ENCODE assay signal across 2 cellular contexts in genomic region chr7:121313793-121314676, GRCh38.
TF ChIP-seq lines count a peak whose summit lies in the region.

No MANE protein-coding gene starts in this region.

TF ChIP-seq in HEK293, 187 proteins besides CTCF, POLR2A, EP300 and RAD21 (continued from another document and continues in another):
- TF ChIP-seq, protein P1, sequence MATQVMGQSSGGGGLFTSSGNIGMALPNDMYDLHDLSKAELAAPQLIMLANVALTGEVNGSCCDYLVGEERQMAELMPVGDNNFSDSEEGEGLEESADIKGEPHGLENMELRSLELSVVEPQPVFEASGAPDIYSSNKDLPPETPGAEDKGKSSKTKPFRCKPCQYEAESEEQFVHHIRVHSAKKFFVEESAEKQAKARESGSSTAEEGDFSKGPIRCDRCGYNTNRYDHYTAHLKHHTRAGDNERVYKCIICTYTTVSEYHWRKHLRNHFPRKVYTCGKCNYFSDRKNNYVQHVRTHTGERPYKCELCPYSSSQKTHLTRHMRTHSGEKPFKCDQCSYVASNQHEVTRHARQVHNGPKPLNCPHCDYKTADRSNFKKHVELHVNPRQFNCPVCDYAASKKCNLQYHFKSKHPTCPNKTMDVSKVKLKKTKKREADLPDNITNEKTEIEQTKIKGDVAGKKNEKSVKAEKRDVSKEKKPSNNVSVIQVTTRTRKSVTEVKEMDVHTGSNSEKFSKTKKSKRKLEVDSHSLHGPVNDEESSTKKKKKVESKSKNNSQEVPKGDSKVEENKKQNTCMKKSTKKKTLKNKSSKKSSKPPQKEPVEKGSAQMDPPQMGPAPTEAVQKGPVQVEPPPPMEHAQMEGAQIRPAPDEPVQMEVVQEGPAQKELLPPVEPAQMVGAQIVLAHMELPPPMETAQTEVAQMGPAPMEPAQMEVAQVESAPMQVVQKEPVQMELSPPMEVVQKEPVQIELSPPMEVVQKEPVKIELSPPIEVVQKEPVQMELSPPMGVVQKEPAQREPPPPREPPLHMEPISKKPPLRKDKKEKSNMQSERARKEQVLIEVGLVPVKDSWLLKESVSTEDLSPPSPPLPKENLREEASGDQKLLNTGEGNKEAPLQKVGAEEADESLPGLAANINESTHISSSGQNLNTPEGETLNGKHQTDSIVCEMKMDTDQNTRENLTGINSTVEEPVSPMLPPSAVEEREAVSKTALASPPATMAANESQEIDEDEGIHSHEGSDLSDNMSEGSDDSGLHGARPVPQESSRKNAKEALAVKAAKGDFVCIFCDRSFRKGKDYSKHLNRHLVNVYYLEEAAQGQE (tag by site-specific recombination; IDR thresholded peaks at IDR 0.05): no peak
- TF ChIP-seq ZNF670 (tag by site-specific recombination; IDR thresholded peaks at IDR 0.05; ENCODE audit: low read depth) (no peak), SCRT2 (tag by site-specific recombination; IDR thresholded peaks at IDR 0.05) (peak; percentile 89), HOXC10 (CRISPR knock-in tag; IDR thresholded peaks at IDR 0.05) (no peak), GLI2 (tag by site-specific recombination; IDR thresholded peaks at IDR 0.05; ENCODE audit: borderline replicate concordance, low read depth) (peak; percentile 87; the same call in 1 of the 2 replicates), YY2 (tag by site-specific recombination; IDR thresholded peaks at IDR 0.05) (peak; percentile 33; the same call in 1 of the 2 replicates), PRDM4 (tag by site-specific recombination; IDR thresholded peaks at IDR 0.05) (peak; percentile 90), GLIS2 (tag by site-specific recombination; IDR thresholded peaks at IDR 0.05) (no peak), ZNF423 (tag by site-specific recombination; IDR thresholded peaks at IDR 0.05) (peak; percentile 74), ZNF645 (tag by site-specific recombination; IDR thresholded peaks at IDR 0.05) (no peak; the same call in 1 of the 2 replicates), HOXA7 (CRISPR knock-in tag; IDR thresholded peaks at IDR 0.05; ENCODE audit: borderline replicate concordance) (no peak), KLF9 (tag by site-specific recombination; IDR thresholded peaks at IDR 0.05; ENCODE audit: low read depth) (no peak), MZF1 (tag by site-specific recombination; IDR thresholded peaks at IDR 0.05; ENCODE audit: borderline replicate concordance) (peak; percentile 93)
- TF ChIP-seq, protein P2, sequence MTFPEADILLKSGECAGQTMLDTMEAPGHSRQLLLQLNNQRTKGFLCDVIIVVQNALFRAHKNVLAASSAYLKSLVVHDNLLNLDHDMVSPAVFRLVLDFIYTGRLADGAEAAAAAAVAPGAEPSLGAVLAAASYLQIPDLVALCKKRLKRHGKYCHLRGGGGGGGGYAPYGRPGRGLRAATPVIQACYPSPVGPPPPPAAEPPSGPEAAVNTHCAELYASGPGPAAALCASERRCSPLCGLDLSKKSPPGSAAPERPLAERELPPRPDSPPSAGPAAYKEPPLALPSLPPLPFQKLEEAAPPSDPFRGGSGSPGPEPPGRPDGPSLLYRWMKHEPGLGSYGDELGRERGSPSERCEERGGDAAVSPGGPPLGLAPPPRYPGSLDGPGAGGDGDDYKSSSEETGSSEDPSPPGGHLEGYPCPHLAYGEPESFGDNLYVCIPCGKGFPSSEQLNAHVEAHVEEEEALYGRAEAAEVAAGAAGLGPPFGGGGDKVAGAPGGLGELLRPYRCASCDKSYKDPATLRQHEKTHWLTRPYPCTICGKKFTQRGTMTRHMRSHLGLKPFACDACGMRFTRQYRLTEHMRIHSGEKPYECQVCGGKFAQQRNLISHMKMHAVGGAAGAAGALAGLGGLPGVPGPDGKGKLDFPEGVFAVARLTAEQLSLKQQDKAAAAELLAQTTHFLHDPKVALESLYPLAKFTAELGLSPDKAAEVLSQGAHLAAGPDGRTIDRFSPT (tag by site-specific recombination; IDR thresholded peaks at IDR 0.05): no peak
- TF ChIP-seq, protein P3, sequence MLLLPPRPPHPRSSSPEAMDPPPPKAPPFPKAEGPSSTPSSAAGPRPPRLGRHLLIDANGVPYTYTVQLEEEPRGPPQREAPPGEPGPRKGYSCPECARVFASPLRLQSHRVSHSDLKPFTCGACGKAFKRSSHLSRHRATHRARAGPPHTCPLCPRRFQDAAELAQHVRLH (tag by site-specific recombination; IDR thresholded peaks at IDR 0.05): peak; percentile 74
- TF ChIP-seq, protein P4, sequence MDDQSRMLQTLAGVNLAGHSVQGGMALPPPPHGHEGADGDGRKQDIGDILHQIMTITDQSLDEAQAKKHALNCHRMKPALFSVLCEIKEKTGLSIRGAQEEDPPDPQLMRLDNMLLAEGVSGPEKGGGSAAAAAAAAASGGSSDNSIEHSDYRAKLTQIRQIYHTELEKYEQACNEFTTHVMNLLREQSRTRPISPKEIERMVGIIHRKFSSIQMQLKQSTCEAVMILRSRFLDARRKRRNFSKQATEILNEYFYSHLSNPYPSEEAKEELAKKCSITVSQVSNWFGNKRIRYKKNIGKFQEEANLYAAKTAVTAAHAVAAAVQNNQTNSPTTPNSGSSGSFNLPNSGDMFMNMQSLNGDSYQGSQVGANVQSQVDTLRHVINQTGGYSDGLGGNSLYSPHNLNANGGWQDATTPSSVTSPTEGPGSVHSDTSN (CRISPR knock-in tag; IDR thresholded peaks at IDR 0.05): no peak

TF ChIP-seq in GM12878, 131 proteins besides CTCF, POLR2A, EP300 and RAD21 (continued from another document and continues in another):
- TF ChIP-seq ETV6 (conservative IDR thresholded peaks at IDR 0.05 in 1 of 2, IDR thresholded peaks at IDR 0.05 in 1 of 2; ENCODE audit: borderline replicate concordance in 1 of 2, low read depth in 1 of 2) (no peak), RFX5 (IDR thresholded peaks at IDR 0.05; ENCODE audit: low read depth, low read length) (no peak), PRDM15 (CRISPR knock-in tag; IDR thresholded peaks at IDR 0.05) (no peak), SIX5 (IDR thresholded peaks at IDR 0.05; ENCODE audit: low read depth, low read length, severe bottlenecking) (no peak), CHD1 (IDR thresholded peaks at IDR 0.05; ENCODE audit: low read depth, low read length) (no peak), STAT3 (IDR thresholded peaks at IDR 0.05; ENCODE audit: low read depth, low read length) (no peak), NFXL1 (IDR thresholded peaks at IDR 0.05; ENCODE audit: borderline replicate concordance) (no peak), BMI1 (IDR thresholded peaks at IDR 0.05; ENCODE audit: borderline replicate concordance) (peak; percentile 39; the same call in 1 of the 2 replicates), GATAD2B (conservative IDR thresholded peaks at IDR 0.05; ENCODE audit: low read depth) (peak; percentile 25; the same call in 1 of the 2 replicates), EGR1 (IDR thresholded peaks at IDR 0.05; ENCODE audit: borderline replicate concordance in 1 of 2, low read depth in 2 of 2, low read length in 2 of 2) (no peak), KLF5 (IDR thresholded peaks at IDR 0.05; ENCODE audit: partially characterized antibody) (no peak), ZNF384 (IDR thresholded peaks at IDR 0.05; ENCODE audit: borderline replicate concordance, low read depth, low read length) (no peak), MTA3 (IDR thresholded peaks at IDR 0.05; ENCODE audit: borderline replicate concordance, low read length) (no peak), SMAD1 (IDR thresholded peaks at IDR 0.05; ENCODE audit: low read depth, partially characterized antibody) (no peak), JUND (IDR thresholded peaks at IDR 0.05; ENCODE audit: low read depth, low read length) (no peak), NRF1 (conservative IDR thresholded peaks at IDR 0.05; ENCODE audit: low read depth, low read length) (no peak), TCF12 (IDR thresholded peaks at IDR 0.05; ENCODE audit: low read depth, low read length) (0 out of 2 replicates have a peak, but pooled peaks have one; percentile 13), BCL11A (IDR thresholded peaks at IDR 0.05; ENCODE audit: low read depth, low read length) (no peak), POU2F2 (IDR thresholded peaks at IDR 0.05; ENCODE audit: borderline replicate concordance, low read depth, low read length) (no peak), IRF4 (IDR thresholded peaks at IDR 0.05; ENCODE audit: low read depth, low read length) (0 out of 2 replicates have a peak, but pooled peaks have one; percentile 29), DPF2 (IDR thresholded peaks at IDR 0.05) (peak; percentile 60)
- TF ChIP-seq, protein P5, sequence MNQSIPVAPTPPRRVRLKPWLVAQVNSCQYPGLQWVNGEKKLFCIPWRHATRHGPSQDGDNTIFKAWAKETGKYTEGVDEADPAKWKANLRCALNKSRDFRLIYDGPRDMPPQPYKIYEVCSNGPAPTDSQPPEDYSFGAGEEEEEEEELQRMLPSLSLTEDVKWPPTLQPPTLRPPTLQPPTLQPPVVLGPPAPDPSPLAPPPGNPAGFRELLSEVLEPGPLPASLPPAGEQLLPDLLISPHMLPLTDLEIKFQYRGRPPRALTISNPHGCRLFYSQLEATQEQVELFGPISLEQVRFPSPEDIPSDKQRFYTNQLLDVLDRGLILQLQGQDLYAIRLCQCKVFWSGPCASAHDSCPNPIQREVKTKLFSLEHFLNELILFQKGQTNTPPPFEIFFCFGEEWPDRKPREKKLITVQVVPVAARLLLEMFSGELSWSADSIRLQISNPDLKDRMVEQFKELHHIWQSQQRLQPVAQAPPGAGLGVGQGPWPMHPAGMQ (IDR thresholded peaks at IDR 0.05; ENCODE audit: borderline replicate concordance): no peak
- TF ChIP-seq, protein P6, sequence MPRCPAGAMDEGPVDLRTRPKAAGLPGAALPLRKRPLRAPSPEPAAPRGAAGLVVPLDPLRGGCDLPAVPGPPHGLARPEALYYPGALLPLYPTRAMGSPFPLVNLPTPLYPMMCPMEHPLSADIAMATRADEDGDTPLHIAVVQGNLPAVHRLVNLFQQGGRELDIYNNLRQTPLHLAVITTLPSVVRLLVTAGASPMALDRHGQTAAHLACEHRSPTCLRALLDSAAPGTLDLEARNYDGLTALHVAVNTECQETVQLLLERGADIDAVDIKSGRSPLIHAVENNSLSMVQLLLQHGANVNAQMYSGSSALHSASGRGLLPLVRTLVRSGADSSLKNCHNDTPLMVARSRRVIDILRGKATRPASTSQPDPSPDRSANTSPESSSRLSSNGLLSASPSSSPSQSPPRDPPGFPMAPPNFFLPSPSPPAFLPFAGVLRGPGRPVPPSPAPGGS (IDR thresholded peaks at IDR 0.05; ENCODE audit: borderline replicate concordance, insufficient read depth, low read depth, low read length, poor library complexity, severe bottlenecking): no peak
- TF ChIP-seq, protein P7, sequence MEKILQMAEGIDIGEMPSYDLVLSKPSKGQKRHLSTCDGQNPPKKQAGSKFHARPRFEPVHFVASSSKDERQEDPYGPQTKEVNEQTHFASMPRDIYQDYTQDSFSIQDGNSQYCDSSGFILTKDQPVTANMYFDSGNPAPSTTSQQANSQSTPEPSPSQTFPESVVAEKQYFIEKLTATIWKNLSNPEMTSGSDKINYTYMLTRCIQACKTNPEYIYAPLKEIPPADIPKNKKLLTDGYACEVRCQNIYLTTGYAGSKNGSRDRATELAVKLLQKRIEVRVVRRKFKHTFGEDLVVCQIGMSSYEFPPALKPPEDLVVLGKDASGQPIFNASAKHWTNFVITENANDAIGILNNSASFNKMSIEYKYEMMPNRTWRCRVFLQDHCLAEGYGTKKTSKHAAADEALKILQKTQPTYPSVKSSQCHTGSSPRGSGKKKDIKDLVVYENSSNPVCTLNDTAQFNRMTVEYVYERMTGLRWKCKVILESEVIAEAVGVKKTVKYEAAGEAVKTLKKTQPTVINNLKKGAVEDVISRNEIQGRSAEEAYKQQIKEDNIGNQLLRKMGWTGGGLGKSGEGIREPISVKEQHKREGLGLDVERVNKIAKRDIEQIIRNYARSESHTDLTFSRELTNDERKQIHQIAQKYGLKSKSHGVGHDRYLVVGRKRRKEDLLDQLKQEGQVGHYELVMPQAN (conservative IDR thresholded peaks at IDR 0.05): no peak
- TF ChIP-seq, protein P8, sequence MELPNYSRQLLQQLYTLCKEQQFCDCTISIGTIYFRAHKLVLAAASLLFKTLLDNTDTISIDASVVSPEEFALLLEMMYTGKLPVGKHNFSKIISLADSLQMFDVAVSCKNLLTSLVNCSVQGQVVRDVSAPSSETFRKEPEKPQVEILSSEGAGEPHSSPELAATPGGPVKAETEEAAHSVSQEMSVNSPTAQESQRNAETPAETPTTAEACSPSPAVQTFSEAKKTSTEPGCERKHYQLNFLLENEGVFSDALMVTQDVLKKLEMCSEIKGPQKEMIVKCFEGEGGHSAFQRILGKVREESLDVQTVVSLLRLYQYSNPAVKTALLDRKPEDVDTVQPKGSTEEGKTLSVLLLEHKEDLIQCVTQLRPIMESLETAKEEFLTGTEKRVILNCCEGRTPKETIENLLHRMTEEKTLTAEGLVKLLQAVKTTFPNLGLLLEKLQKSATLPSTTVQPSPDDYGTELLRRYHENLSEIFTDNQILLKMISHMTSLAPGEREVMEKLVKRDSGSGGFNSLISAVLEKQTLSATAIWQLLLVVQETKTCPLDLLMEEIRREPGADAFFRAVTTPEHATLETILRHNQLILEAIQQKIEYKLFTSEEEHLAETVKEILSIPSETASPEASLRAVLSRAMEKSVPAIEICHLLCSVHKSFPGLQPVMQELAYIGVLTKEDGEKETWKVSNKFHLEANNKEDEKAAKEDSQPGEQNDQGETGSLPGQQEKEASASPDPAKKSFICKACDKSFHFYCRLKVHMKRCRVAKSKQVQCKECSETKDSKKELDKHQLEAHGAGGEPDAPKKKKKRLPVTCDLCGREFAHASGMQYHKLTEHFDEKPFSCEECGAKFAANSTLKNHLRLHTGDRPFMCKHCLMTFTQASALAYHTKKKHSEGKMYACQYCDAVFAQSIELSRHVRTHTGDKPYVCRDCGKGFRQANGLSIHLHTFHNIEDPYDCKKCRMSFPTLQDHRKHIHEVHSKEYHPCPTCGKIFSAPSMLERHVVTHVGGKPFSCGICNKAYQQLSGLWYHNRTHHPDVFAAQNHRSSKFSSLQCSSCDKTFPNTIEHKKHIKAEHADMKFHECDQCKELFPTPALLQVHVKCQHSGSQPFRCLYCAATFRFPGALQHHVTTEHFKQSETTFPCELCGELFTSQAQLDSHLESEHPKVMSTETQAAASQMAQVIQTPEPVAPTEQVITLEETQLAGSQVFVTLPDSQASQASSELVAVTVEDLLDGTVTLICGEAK (IDR thresholded peaks at IDR 0.05; ENCODE audit: borderline replicate concordance): no peak
